In the genomic region with DNA sequence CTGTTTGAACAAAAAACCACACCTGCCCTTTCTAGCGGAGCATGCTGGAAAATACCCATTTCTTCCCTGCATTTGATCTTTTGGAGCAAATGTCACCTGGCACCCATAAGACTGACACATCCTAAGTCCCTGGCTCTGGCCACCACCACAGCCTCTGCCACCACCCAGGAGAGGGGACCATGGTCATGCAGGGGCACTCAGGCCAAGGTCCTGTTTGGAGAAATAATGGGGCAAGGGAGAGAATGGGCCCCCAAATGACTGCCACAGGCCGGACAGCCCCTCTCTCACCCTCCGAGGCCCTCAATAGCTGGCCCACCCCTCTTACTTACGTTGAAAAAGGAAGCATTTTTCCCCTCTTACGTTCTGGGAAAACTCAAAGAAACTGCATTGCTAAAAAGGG, we compare ENCODE assay signal across 20 cellular contexts.
"Had no signal": no experiment of that assay in that cellular context is flagged by ENCODE, and none has a peak within 500 bp of the region (broad histone marks: within the 10 kb centered on the region; RNA-seq: fewer than 3 reads in every experiment).

No MANE protein-coding gene starts in this region.

- H3K27ac Mint-ChIP-seq: activated CD4-positive, alpha-beta memory T cell treated with anti-CD3 and anti-CD28 coated beads for 36 hours; activated T-helper 17 cell treated with anti-CD3 and anti-CD28 coated beads, Interleukin-2, amount 50 U/mL, for 72 hours; memory B cell; natural killer cell; type B pancreatic cell had no signal

- H3K9me3 Mint-ChIP-seq: activated CD4-positive, alpha-beta memory T cell treated with anti-CD3 and anti-CD28 coated beads for 36 hours; activated T-helper 17 cell treated with anti-CD3 and anti-CD28 coated beads, Interleukin-2, amount 50 U/mL, for 72 hours; memory B cell; natural killer cell had no signal

- ATAC-seq: activated CD4-positive, CD25-positive, alpha-beta regulatory T cell treated with anti-CD3 and anti-CD28 coated beads, Interleukin-2, amount 50 U/mL, for 24 hours; activated T-helper 17 cell treated with anti-CD3 and anti-CD28 coated beads, Interleukin-2, amount 50 U/mL, for 72 hours; left ventricle myocardium superior; mucosa of descending colon; natural killer cell had no signal

- DNase-seq: activated CD4-positive, alpha-beta memory T cell treated with anti-CD3 and anti-CD28 coated beads for 36 hours; activated CD8-positive, alpha-beta memory T cell treated with anti-CD3 and anti-CD28 coated beads, Interleukin-2, amount 50 U/mL, for 48 hours; foreskin melanocyte; head of caudate nucleus; kidney glomerular epithelial cell; left ventricle myocardium superior; natural killer cell; stimulated activated CD4-positive, alpha-beta T cell treated with anti-CD3 and anti-CD28 coated beads, Interleukin-12 subunit alpha, Interleukin-12 subunit beta, amount 100 ng/mL, for 4 hours; stimulated activated CD4-positive, alpha-beta T cell treated with anti-CD3 and anti-CD28 coated beads, Interleukin-2, amount 100 ng/mL, for 24 hours; stimulated activated naive CD4-positive, alpha-beta T cell; T-helper 9 cell had no signal

- H3K27ac ChIP-seq: ascending aorta, epithelial cell of prostate, neutrophil, suprapubic skin had no signal

- H3K4me3 ChIP-seq: ascending aorta, mucosa of descending colon, suprapubic skin had no signal

- H3K27me3 ChIP-seq: ascending aorta, neutrophil, suprapubic skin had no signal

- H3K27me3 Mint-ChIP-seq: activated CD4-positive, alpha-beta memory T cell treated with anti-CD3 and anti-CD28 coated beads for 36 hours; activated T-helper 17 cell treated with anti-CD3 and anti-CD28 coated beads, Interleukin-2, amount 50 U/mL, for 72 hours; memory B cell had no signal

- H3K9me3 ChIP-seq: ascending aorta, mucosa of descending colon, neutrophil, suprapubic skin had no signal

- H3K36me3 Mint-ChIP-seq: natural killer cell, type B pancreatic cell had no signal

- H3K4me3 Mint-ChIP-seq: activated CD4-positive, alpha-beta memory T cell treated with anti-CD3 and anti-CD28 coated beads for 36 hours; activated T-helper 17 cell treated with anti-CD3 and anti-CD28 coated beads, Interleukin-2, amount 50 U/mL, for 72 hours; memory B cell; natural killer cell; type B pancreatic cell had no signal

- H3K36me3 ChIP-seq: ascending aorta, neutrophil had no signal
